In genomic region chr5:74762599-74762998, GRCh38 we compare ENCODE assay signal across 11 cellular contexts. TPM values are rescaled to one million over a fixed set of nuclear protein-coding genes. Genes with fewer than 3 reads are reported as not detected.
DNase-seq lines count a peak whose midpoint lies in the region; ATAC-seq, FAIRE-seq and TF ChIP-seq lines count a peak whose summit lies in the region.
"Had no signal": no experiment of that assay in that cellular context is flagged by ENCODE, and none has a peak within 500 bp of the region (broad histone marks: within the 10 kb centered on the region; RNA-seq: fewer than 3 reads in every experiment).

No MANE protein-coding gene starts in this region.

- H3K4me3 ChIP-seq in RWPE2 (ENCODE audit: severe bottlenecking): no peak overlapping the region
- H3K4me3 ChIP-seq in upper lobe of left lung: no peak overlapping the region
- H3K4me3 ChIP-seq: body of pancreas, pancreas had no signal

- 97 to 98% methylated on average over 2 of the region's 2 CpGs for WGBS in upper lobe of left lung, 2 donors

- peaks cover 61% of the 10 kb centered on the region for H3K36me3 ChIP-seq in RWPE2 (ENCODE audit: low read depth)
- H3K36me3 ChIP-seq in upper lobe of left lung: peaks cover 5 to 41% (median 14%) of the 10 kb centered on the region in 4 donors

- FAIRE-seq in urothelium cell line (lab: Jason Lieb, UNC): peak; percentile 93
- FAIRE-seq: pancreas had no signal

- no peak for TF ChIP-seq EP300 in upper lobe of left lung (IDR thresholded peaks at IDR 0.05)

- no peak for TF ChIP-seq CTCF in RWPE2 (IDR thresholded peaks at IDR 0.05; ENCODE audit: poor library complexity, severe bottlenecking)
- no peak for TF ChIP-seq CTCF in upper lobe of left lung (IDR thresholded peaks at IDR 0.05)

- H3K9me3 ChIP-seq in RWPE2 (ENCODE audit: severe bottlenecking) (no peaks in the 10 kb centered on the region), upper lobe of left lung (no peaks in the 10 kb centered on the region)
- H3K9me3 ChIP-seq: body of pancreas, pancreas had no signal

- ATAC-seq in RWPE2 (ENCODE audit: low read depth) (peak; percentile 85), upper lobe of left lung (ENCODE audit: low FRiP score in 2 of 2) (no peak), HG03520 (IDR thresholded peaks at IDR 0.05; ENCODE audit: unreplicated experiment) (no peak)
- ATAC-seq: body of pancreas, pancreas had no signal

- TF ChIP-seq POLR2A in upper lobe of left lung (IDR thresholded peaks at IDR 0.05): no peak

- H3K27ac ChIP-seq in RWPE2 (ENCODE audit: poor library complexity, severe bottlenecking): peak overlapping the region; percentile 97
- no peak overlapping the region for H3K27ac ChIP-seq in upper lobe of left lung
- H3K27ac ChIP-seq: body of pancreas, pancreas had no signal

- H3K27me3 ChIP-seq in RWPE2 (ENCODE audit: insufficient read depth, poor library complexity, severe bottlenecking): no peaks in the 10 kb centered on the region
- no peaks in the 10 kb centered on the region for H3K27me3 ChIP-seq in upper lobe of left lung
- H3K27me3 ChIP-seq: body of pancreas, pancreas had no signal

- peak; percentile 3 for DNase-seq in stimulated activated naive CD4-positive, alpha-beta T cell treated with Interleukin-2 at 50 U/mL for 16 hours (lab: John Stamatoyannopoulos, UW)
- DNase-seq in stimulated activated naive CD4-positive, alpha-beta T cell (lab: John Stamatoyannopoulos, UW): no peak
- DNase-seq in RWPE2 (ENCODE audit: low spot score) (peak; percentile 89), fibroblast of gingiva (ENCODE audit: low read depth) (peak; percentile 51), urothelium cell line (ENCODE audit: low spot score) (peak; percentile 69), upper lobe of left lung (no peak), midbrain (lab: John Stamatoyannopoulos, UW) (no peak)
- DNase-seq: body of pancreas, NCI-H1694 treated with DMSO at 0.1 percent for 48 hours, pancreas had no signal

- H3K4me1 ChIP-seq in RWPE2 (ENCODE audit: insufficient read depth, poor library complexity, severe bottlenecking): peaks cover 53% of the 10 kb centered on the region
- peaks cover 14 to 18% (median 16%) of the 10 kb centered on the region in 4 donors for H3K4me1 ChIP-seq in upper lobe of left lung

RNA-seq across cellular contexts. Expression of gene GFM2, which starts 4.3 kb away (rescaled TPM):
- total RNA-seq in upper lobe of left lung: 10 to 100 TPM in 5 of 6 donors, 1 to 10 TPM in 1; 6.1 to 33.5 (median 16.0) TPM

RNA-seq across cellular contexts. Expression of gene NSA2, which starts 4.5 kb away (rescaled TPM):
- 10 to 100 TPM; 38.2 to 77.0 (median 49.2) TPM for total RNA-seq in upper lobe of left lung

Comparison
In these comparisons a context has a peak if more than half of its experiments do, and no peak if none do; other contexts are left out.
1. DNase-seq: peak in stimulated activated naive CD4-positive, alpha-beta T cell treated with Interleukin-2 at 50 U/mL for 16 hours (single experiment), RWPE2 (single experiment), fibroblast of gingiva (single experiment) and urothelium cell line (single experiment); none in stimulated activated naive CD4-positive, alpha-beta T cell (0 of 6), upper lobe of left lung (0 of 2) and midbrain (single experiment).